Comparison of ENCODE assay signal across 1 cellular context in the genomic region with DNA sequence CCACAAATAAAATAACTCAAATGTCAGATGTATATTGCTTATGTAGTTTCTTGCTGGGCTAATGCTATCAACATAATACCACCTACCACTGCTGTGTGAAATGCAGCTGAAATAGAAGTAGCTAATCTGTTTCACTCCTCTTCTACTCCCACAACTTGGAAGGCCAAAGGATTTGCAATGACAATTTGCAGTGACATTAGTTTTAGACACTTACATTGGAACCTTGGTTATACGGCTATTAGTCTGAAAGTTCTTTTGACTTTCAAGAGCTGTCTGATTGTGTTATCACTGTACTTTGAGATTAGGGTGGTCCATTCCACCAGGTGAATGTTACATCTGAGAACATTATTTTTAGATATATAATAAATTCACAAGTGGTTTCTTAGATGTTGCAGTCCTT.
TF ChIP-seq lines count a peak whose summit lies in the region.

No MANE protein-coding gene starts in this region.

TF ChIP-seq in K562, 482 proteins besides CTCF, POLR2A, EP300 and RAD21:
- TF ChIP-seq, protein P1, sequence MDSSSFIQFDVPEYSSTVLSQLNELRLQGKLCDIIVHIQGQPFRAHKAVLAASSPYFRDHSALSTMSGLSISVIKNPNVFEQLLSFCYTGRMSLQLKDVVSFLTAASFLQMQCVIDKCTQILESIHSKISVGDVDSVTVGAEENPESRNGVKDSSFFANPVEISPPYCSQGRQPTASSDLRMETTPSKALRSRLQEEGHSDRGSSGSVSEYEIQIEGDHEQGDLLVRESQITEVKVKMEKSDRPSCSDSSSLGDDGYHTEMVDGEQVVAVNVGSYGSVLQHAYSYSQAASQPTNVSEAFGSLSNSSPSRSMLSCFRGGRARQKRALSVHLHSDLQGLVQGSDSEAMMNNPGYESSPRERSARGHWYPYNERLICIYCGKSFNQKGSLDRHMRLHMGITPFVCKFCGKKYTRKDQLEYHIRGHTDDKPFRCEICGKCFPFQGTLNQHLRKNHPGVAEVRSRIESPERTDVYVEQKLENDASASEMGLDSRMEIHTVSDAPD (CRISPR knock-in tag; IDR thresholded peaks at IDR 0.05), result no peak
